ENCODE assay signal across 4 cellular contexts in genomic region chr3:52779011-52779410, GRCh38.
TF ChIP-seq lines count a peak whose summit lies in the region.

No MANE protein-coding gene starts in this region.

TF ChIP-seq in liver, 16 proteins besides CTCF, POLR2A, EP300 and RAD21:
- no peak for TF ChIP-seq NR2F2 (IDR thresholded peaks at IDR 0.05)
- no peak for TF ChIP-seq MAX (IDR thresholded peaks at IDR 0.05)
- no peak for TF ChIP-seq HNF4G (IDR thresholded peaks at IDR 0.05)
- TF ChIP-seq ATF3 (IDR thresholded peaks at IDR 0.05), result no peak
- TF ChIP-seq RXRA (IDR thresholded peaks at IDR 0.05), result peak in 1 of 2 donors; percentile 25
- TF ChIP-seq TAF1 (conservative IDR thresholded peaks at IDR 0.05), result no peak

TF ChIP-seq in HepG2, 621 proteins besides CTCF, POLR2A, EP300 and RAD21:
- TF ChIP-seq SIN3A (IDR thresholded peaks at IDR 0.05; ENCODE audit: borderline replicate concordance, low read depth, low read length) (no peak), ZNF792 (CRISPR knock-in tag; IDR thresholded peaks at IDR 0.05) (no peak), NFRKB (IDR thresholded peaks at IDR 0.05) (no peak), SKIL (CRISPR knock-in tag; IDR thresholded peaks at IDR 0.05; ENCODE audit: borderline replicate concordance) (no peak), KLF16 (CRISPR knock-in tag; IDR thresholded peaks at IDR 0.05) (no peak), ZNF674 (CRISPR knock-in tag; IDR thresholded peaks at IDR 0.05; ENCODE audit: low read depth) (no peak), JUNB (CRISPR knock-in tag; IDR thresholded peaks at IDR 0.05; ENCODE audit: borderline replicate concordance) (no peak), ZNF747 (CRISPR knock-in tag; IDR thresholded peaks at IDR 0.05; ENCODE audit: borderline replicate concordance) (no peak), CEBPG (CRISPR knock-in tag; IDR thresholded peaks at IDR 0.05) (no peak)

TF ChIP-seq in WTC11, 78 proteins besides CTCF, POLR2A, EP300 and RAD21:
- no peak for TF ChIP-seq ZNF263 (CRISPR knock-in tag; IDR thresholded peaks at IDR 0.05; ENCODE audit: low read depth)
- no peak for TF ChIP-seq ZNF671 (CRISPR knock-in tag; IDR thresholded peaks at IDR 0.05)
- no peak for TF ChIP-seq E2F1 (CRISPR knock-in tag; IDR thresholded peaks at IDR 0.05)
- no peak for TF ChIP-seq ATF1 (CRISPR knock-in tag; IDR thresholded peaks at IDR 0.05)
- TF ChIP-seq SP1 (CRISPR knock-in tag; conservative IDR thresholded peaks at IDR 0.05), result no peak
- no peak for TF ChIP-seq SMAD3 (CRISPR knock-in tag; IDR thresholded peaks at IDR 0.05; ENCODE audit: borderline replicate concordance)

TF ChIP-seq in HEK293T, 16 proteins besides CTCF, POLR2A, EP300 and RAD21:
- no peak for TF ChIP-seq SUZ12 (IDR thresholded peaks at IDR 0.05)
- no peak for TF ChIP-seq LEF1 (IDR thresholded peaks at IDR 0.05; ENCODE audit: borderline replicate concordance)
- no peak for TF ChIP-seq FOXM1 (IDR thresholded peaks at IDR 0.05; ENCODE audit: borderline replicate concordance)
- no peak for TF ChIP-seq FOXA1 (IDR thresholded peaks at IDR 0.05)
- TF ChIP-seq NFRKB (IDR thresholded peaks at IDR 0.05), result no peak
- no peak for TF ChIP-seq ELF4 (IDR thresholded peaks at IDR 0.05)
- no peak for TF ChIP-seq HDGF (IDR thresholded peaks at IDR 0.05; ENCODE audit: borderline replicate concordance)
- TF ChIP-seq CTBP1 (IDR thresholded peaks at IDR 0.05; ENCODE audit: borderline replicate concordance), result no peak
- TF ChIP-seq BHLHE40 (IDR thresholded peaks at IDR 0.05; ENCODE audit: borderline replicate concordance), result no peak
- TF ChIP-seq SP1 (IDR thresholded peaks at IDR 0.05), result no peak
- no peak for TF ChIP-seq ARNT (IDR thresholded peaks at IDR 0.05)
- no peak for TF ChIP-seq ZNF384 (IDR thresholded peaks at IDR 0.05)
- no peak for TF ChIP-seq L3MBTL2 (conservative IDR thresholded peaks at IDR 0.05)
- TF ChIP-seq TARDBP (IDR thresholded peaks at IDR 0.05), result no peak
- no peak for TF ChIP-seq PKNOX1 (IDR thresholded peaks at IDR 0.05)
- no peak for TF ChIP-seq FOXK2 (IDR thresholded peaks at IDR 0.05)
